ENCODE assay signal across 1 cellular context in genomic region chr1:157138220-157139124, GRCh38.
TF ChIP-seq lines count a peak whose summit lies in the region.

TSS of gene ETV3 (minus strand) at chr1:157138395. CDS start at chr1:157136352, 2,043 bp downstream.

TF ChIP-seq in K562, 482 proteins besides CTCF, POLR2A, EP300 and RAD21 (continued from another document and continues in another):
- TF ChIP-seq MNT (conservative IDR thresholded peaks at IDR 0.05) (peak; percentile 30 to 84; a peak in 2 of 4 replicates), IRF9 (tag; IDR thresholded peaks at IDR 0.05) (no peak), GABPB1 (CRISPR knock-in tag; IDR thresholded peaks at IDR 0.05) (peak; percentile 91), HDAC2 (IDR thresholded peaks at IDR 0.05) (0 out of 2 replicates have a peak, but pooled peaks have one; percentile 11), CHD4 (IDR thresholded peaks at IDR 0.05; ENCODE audit: insufficient read depth, insufficient replicate concordance, low read depth, low read length, poor library complexity, severe bottlenecking) (no peak), HCFC1 (IDR thresholded peaks at IDR 0.05; ENCODE audit: low read depth, low read length) (peak; percentile 70), ZNF444 (CRISPR knock-in tag; IDR thresholded peaks at IDR 0.05) (no peak), FOXJ2 (tag; IDR thresholded peaks at IDR 0.05) (no peak), TEAD1 (CRISPR knock-in tag; IDR thresholded peaks at IDR 0.05) (peak in 1 of 2 experiments; percentile 58; a peak in 2 of 4 replicates), ARID1B (IDR thresholded peaks at IDR 0.05) (no peak), TBP (optimal IDR thresholded peaks at IDR 0.05; ENCODE audit: low read depth, low read length) (peak; percentile 72), UBTF (IDR thresholded peaks at IDR 0.05; ENCODE audit: borderline replicate concordance in 1 of 2, low read depth in 2 of 2, low read length in 2 of 2) (0 out of 4 replicates have a peak, but pooled peaks of 1 of the 2 experiments have one; percentile 60), ZNF511 (CRISPR knock-in tag; IDR thresholded peaks at IDR 0.05) (peak; percentile 80), MAX (CRISPR knock-in tag; IDR thresholded peaks at IDR 0.05) (peak; percentile 85), PKNOX1 (IDR thresholded peaks at IDR 0.05) (peak; percentile 47), TAF1 (IDR thresholded peaks at IDR 0.05; ENCODE audit: control insufficient read depth, extremely low read depth, insufficient read depth, low read length, severe bottlenecking) (peak; percentile 74), ZBTB2 (IDR thresholded peaks at IDR 0.05) (peak; percentile 89), PML (IDR thresholded peaks at IDR 0.05; ENCODE audit: low read length) (peak; percentile 53; the same call in 1 of the 2 replicates), ZNF23 (CRISPR knock-in tag; IDR thresholded peaks at IDR 0.05) (no peak), BHLHE40 (IDR thresholded peaks at IDR 0.05; ENCODE audit: low read length) (peak; percentile 89), POLR2H (tag; IDR thresholded peaks at IDR 0.05; ENCODE audit: low read depth) (peak; percentile 80), PCBP1 (IDR thresholded peaks at IDR 0.05; ENCODE audit: low read depth, low read length, poor library complexity, severe bottlenecking) (no peak), FOXA1 (IDR thresholded peaks at IDR 0.05; ENCODE audit: borderline replicate concordance) (no peak), NFRKB (IDR thresholded peaks at IDR 0.05; ENCODE audit: low read depth) (0 out of 2 replicates have a peak, but pooled peaks have one; percentile 55), KDM1A (IDR thresholded peaks at IDR 0.05) (no peak), RBFOX2 (IDR thresholded peaks at IDR 0.05; ENCODE audit: low read depth, low read length) (peak; percentile 98), ZNF124 (CRISPR knock-in tag; IDR thresholded peaks at IDR 0.05) (0 out of 2 replicates have a peak, but pooled peaks have one; percentile 76), ZNF77 (CRISPR knock-in tag; IDR thresholded peaks at IDR 0.05) (no peak), ZNF780A (CRISPR knock-in tag; IDR thresholded peaks at IDR 0.05) (no peak), TCF3 (CRISPR knock-in tag; IDR thresholded peaks at IDR 0.05) (peak; percentile 31; the same call in 1 of the 2 replicates), JUND (IDR thresholded peaks at IDR 0.05; ENCODE audit: borderline replicate concordance, low read depth, low read length) (peak; percentile 71; the same call in 1 of the 2 replicates), JUND (tag; IDR thresholded peaks at IDR 0.05; ENCODE audit: borderline replicate concordance, low read depth, low read length) (no peak; the same call in 2 of the 3 replicates), STAG1 (CRISPR knock-in tag; IDR thresholded peaks at IDR 0.05; ENCODE audit: borderline replicate concordance) (peak; percentile 33; the same call in 1 of the 2 replicates), ZNF146 (CRISPR knock-in tag; IDR thresholded peaks at IDR 0.05; ENCODE audit: unreplicated experiment) (no peak), E2F6 (IDR thresholded peaks at IDR 0.05; ENCODE audit: borderline replicate concordance in 1 of 2, extremely low read depth in 1 of 2, insufficient read depth in 1 of 2, insufficient read length in 1 of 2, low read depth in 1 of 2, low read length in 1 of 2, poor library complexity in 1 of 2, severe bottlenecking in 1 of 2) (peak in 1 of 2 experiments; percentile 78), C11orf30 (IDR thresholded peaks at IDR 0.05; ENCODE audit: low read depth) (peak; percentile 10; the same call in 1 of the 2 replicates), ZNF395 (CRISPR knock-in tag; IDR thresholded peaks at IDR 0.05) (no peak), HOXB6 (CRISPR knock-in tag; IDR thresholded peaks at IDR 0.05; ENCODE audit: borderline replicate concordance) (no peak), NEUROD1 (IDR thresholded peaks at IDR 0.05; ENCODE audit: borderline replicate concordance, low read depth, low read length, partially characterized antibody) (peak; percentile 38), ERF (CRISPR knock-in tag; IDR thresholded peaks at IDR 0.05) (no peak), TAF9B (IDR thresholded peaks at IDR 0.05; ENCODE audit: partially characterized antibody) (peak; percentile 17), ZNF830 (CRISPR knock-in tag; IDR thresholded peaks at IDR 0.05) (0 out of 2 replicates have a peak, but pooled peaks have one; percentile 25), ATF7 (IDR thresholded peaks at IDR 0.05) (peak; percentile 89), SIN3B (IDR thresholded peaks at IDR 0.05; ENCODE audit: low read depth) (peak; percentile 60), BRD4 (IDR thresholded peaks at IDR 0.05) (peak; percentile 70), HMG20B (CRISPR knock-in tag; IDR thresholded peaks at IDR 0.05) (no peak), NCOA6 (IDR thresholded peaks at IDR 0.05) (peak; percentile 93), ETS1 (conservative IDR thresholded peaks at IDR 0.05; ENCODE audit: control insufficient read depth, low read depth, low read length) (peak; percentile 51), MEF2D (tag; conservative IDR thresholded peaks at IDR 0.05; ENCODE audit: low read depth) (no peak), NR2C2 (CRISPR knock-in tag; IDR thresholded peaks at IDR 0.05) (no peak), NR2C2 (tag; IDR thresholded peaks at IDR 0.05) (peak; percentile 86), ATF3 (IDR thresholded peaks at IDR 0.05) (peak; percentile 35; the same call in 1 of the 2 replicates), ATF3 (CRISPR knock-in tag; conservative IDR thresholded peaks at IDR 0.05) (no peak), ZNF436 (CRISPR knock-in tag; IDR thresholded peaks at IDR 0.05) (no peak), ID3 (CRISPR knock-in tag; IDR thresholded peaks at IDR 0.05) (no peak), ID3 (tag; IDR thresholded peaks at IDR 0.05) (peak; percentile 87), NR3C1 (CRISPR knock-in tag; IDR thresholded peaks at IDR 0.05) (0 out of 2 replicates have a peak, but pooled peaks have one; percentile 75), ZNF263 (CRISPR knock-in tag; IDR thresholded peaks at IDR 0.05; ENCODE audit: borderline replicate concordance) (peak; percentile 100), KDM4B (IDR thresholded peaks at IDR 0.05; ENCODE audit: borderline replicate concordance in 2 of 2, low read depth in 1 of 2) (peak in 1 of 2 experiments; percentile 81; a peak in 1 of 4 replicates), POLR2G (IDR thresholded peaks at IDR 0.05; ENCODE audit: low read depth, low read length) (peak; percentile 96)
